8 cellular contexts compared by ENCODE assay signal in genomic region chr5:126422994-126423788, GRCh38. TPM values are rescaled to one million over a fixed set of nuclear protein-coding genes. Genes with fewer than 3 reads are reported as not detected.
A peak's percentile ranks its signal among the peaks of the same experiment; 100 is the strongest.
DNase-seq lines count a peak whose midpoint lies in the region; ATAC-seq and TF ChIP-seq lines count a peak whose summit lies in the region.

A gene with protein sequence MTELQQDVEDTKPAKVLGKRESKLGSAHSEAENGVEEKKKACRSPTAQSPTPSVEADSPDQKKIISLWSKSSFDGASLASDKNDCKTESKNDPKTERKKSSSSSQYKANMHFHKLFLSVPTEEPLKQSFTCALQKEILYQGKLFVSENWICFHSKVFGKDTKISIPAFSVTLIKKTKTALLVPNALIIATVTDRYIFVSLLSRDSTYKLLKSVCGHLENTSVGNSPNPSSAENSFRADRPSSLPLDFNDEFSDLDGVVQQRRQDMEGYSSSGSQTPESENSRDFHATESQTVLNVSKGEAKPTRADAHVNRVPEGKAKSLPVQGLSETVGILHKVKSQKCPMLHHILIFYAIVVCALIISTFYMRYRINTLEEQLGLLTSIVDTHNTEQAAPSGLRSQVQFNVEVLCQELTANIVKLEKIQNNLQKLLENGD (plus strand): TSS chr5:126423409. CDS start chr5:126423607, 198 bp downstream.

- TF ChIP-seq CTCF in choroid plexus epithelial cell (conservative IDR thresholded peaks at IDR 0.05; ENCODE audit: low read depth, low read length), result no peak
- no peak for TF ChIP-seq CTCF in kidney epithelial cell (IDR thresholded peaks at IDR 0.05; ENCODE audit: insufficient read depth, low read length, poor library complexity, severe bottlenecking)

- ATAC-seq in HG02840 (IDR thresholded peaks at IDR 0.05; ENCODE audit: low FRiP score, unreplicated experiment), result peak; percentile 82
- peak; percentile 86 for ATAC-seq in activated CD4-positive, alpha-beta T cell treated with anti-CD3 and anti-CD28 coated beads for 36 hours

- H3K4me3 ChIP-seq in choroid plexus epithelial cell (ENCODE audit: low read depth, low read length), result peak within 1 kb of the TSS; percentile 80
- H3K4me3 ChIP-seq in kidney epithelial cell (ENCODE audit: low read depth, low read length), result peak within 1 kb of the TSS; percentile 57

- peak within 1 kb of the TSS; percentile 87 for H3K4me3 Mint-ChIP-seq in activated CD4-positive, alpha-beta T cell treated with anti-CD3 and anti-CD28 coated beads for 36 hours

- H3K9me3 Mint-ChIP-seq in activated CD4-positive, alpha-beta T cell treated with anti-CD3 and anti-CD28 coated beads for 36 hours (ENCODE audit: low read depth), result no peaks in the 10 kb centered on the region

- TF ChIP-seq POLR2A in GM15510 (IDR thresholded peaks at IDR 0.05; ENCODE audit: borderline replicate concordance, extremely low read depth, insufficient read length), result peak; percentile 57

- DNase-seq in NCI-H2081 (lab: John Stamatoyannopoulos, UW) (peak; percentile 69 to 88), choroid plexus epithelial cell (ENCODE audit: low read depth) (peak; percentile 95), kidney epithelial cell (ENCODE audit: low read depth) (peak; percentile 65), NAMALWA (ENCODE audit: low spot score) (no peak)
- DNase-seq in activated CD4-positive, alpha-beta T cell treated with anti-CD3 and anti-CD28 coated beads for 36 hours, result peak; percentile 82
- DNase-seq in stimulated activated CD4-positive, alpha-beta T cell treated with anti-CD3 and anti-CD28 coated beads, Interleukin-15, amount 100 ng/mL, for 24 hours, result peak; percentile 77

- peaks cover 8% of the 10 kb centered on the region for H3K36me3 Mint-ChIP-seq in activated CD4-positive, alpha-beta T cell treated with anti-CD3 and anti-CD28 coated beads for 36 hours (ENCODE audit: low read depth)

- H3K27me3 ChIP-seq in kidney epithelial cell (ENCODE audit: control insufficient read depth, insufficient read depth, low read length), result no peaks in the 10 kb centered on the region

- H3K27me3 Mint-ChIP-seq in activated CD4-positive, alpha-beta T cell treated with anti-CD3 and anti-CD28 coated beads for 36 hours, result no peaks in the 10 kb centered on the region

- H3K27ac Mint-ChIP-seq in activated CD4-positive, alpha-beta T cell treated with anti-CD3 and anti-CD28 coated beads for 36 hours, result peak within 1 kb of the TSS; percentile 90

- CTCF ChIA-PET in activated CD4-positive, alpha-beta T cell treated with anti-CD3 and anti-CD28 coated beads for 36 hours (lab: Charles Lee), result interaction anchor here (0.6 to 2.1 kb wide), 9 partner anchors 10 to 108 kb away, joined by 3 to 15 read pairs (median 4); no protein-coding TSS in a partner anchor

- no peaks in the 10 kb centered on the region for H3K36me3 ChIP-seq in kidney epithelial cell (ENCODE audit: control insufficient read depth, insufficient read depth, low read length)

- H3K4me1 Mint-ChIP-seq in activated CD4-positive, alpha-beta T cell treated with anti-CD3 and anti-CD28 coated beads for 36 hours, result peaks cover 40% of the 10 kb centered on the region

- POLR2A ChIA-PET in activated CD4-positive, alpha-beta T cell treated with anti-CD3 and anti-CD28 coated beads for 36 hours (lab: Charles Lee), result interaction anchor here (1.2 to 2.8 kb wide), 4 partner anchors 15 to 85 kb away, joined by 3 to 24 read pairs (median 8); no protein-coding TSS in a partner anchor

- intact Hi-C loops in activated CD4-positive, alpha-beta T cell treated with anti-CD3 and anti-CD28 coated beads for 36 hours (cut with DNase I, micrococcal nuclease), result loop anchor here (1.0 to 5.0 kb wide), 8 partner anchors 15 to 1094 kb away; partner anchors contain the start of genes LMNB1 (in 1 of the 2), PHAX (in 1 of the 2) and PRRC1 (in 1 of the 2)

RNA-seq across cellular contexts. Expression of the gene that starts here (rescaled TPM):
- 10 to 100 TPM in 1 of 2 experiments, 1 to 10 TPM in 1; 9.7 to 13.9 TPM for total RNA-seq in activated CD4-positive, alpha-beta T cell treated with anti-CD3 and anti-CD28 coated beads for 36 hours
- total RNA-seq in kidney epithelial cell, result 36.9 and 44.2 TPM in 2 replicates
